8 cellular contexts compared by ENCODE assay signal in genomic region chr10:71569775-71570588, GRCh38.
DNase-seq lines count a peak whose midpoint lies in the region; ATAC-seq and TF ChIP-seq lines count a peak whose summit lies in the region.

No MANE protein-coding gene starts in this region.

- DNase-seq in activated gamma-delta T cell treated with Interleukin-2 at 50 U/mL for 16 hours, result peak; percentile 83
- DNase-seq in activated gamma-delta T cell (lab: John Stamatoyannopoulos, UW), result no peak
- peak; percentile 35 for DNase-seq in NCI-H774 (lab: John Stamatoyannopoulos, UW)
- DNase-seq in activated CD8-positive, alpha-beta memory T cell treated with anti-CD3 and anti-CD28 coated beads, Interleukin-2, amount 50 U/mL, for 4 hours, result peak; percentile 80
- no peak for DNase-seq in epithelial cell of proximal tubule (ENCODE audit: low read depth)
- DNase-seq in mucosa of gallbladder (ENCODE audit: low spot score), result peak; percentile 72
- peak; percentile 54 to 77 for DNase-seq in stimulated activated CD8-positive, alpha-beta memory T cell treated with anti-CD3 and anti-CD28 coated beads, Interleukin-7, amount 100 ng/mL, for 1 hour (ENCODE audit: low read depth in 2 of 2)

- TF ChIP-seq CTCF in epithelial cell of proximal tubule (conservative IDR thresholded peaks at IDR 0.05; ENCODE audit: low read depth, low read length), result peak; percentile 92

- ATAC-seq in HG03175 (IDR thresholded peaks at IDR 0.05; ENCODE audit: unreplicated experiment), result no peak

- no peak overlapping the region for H3K4me3 ChIP-seq in epithelial cell of proximal tubule (ENCODE audit: low read depth, low read length)

Comparison
In these comparisons a context has a peak if more than half of its experiments do, and no peak if none do; other contexts are left out.
1. DNase-seq: peak in activated gamma-delta T cell treated with Interleukin-2 at 50 U/mL for 16 hours (single experiment), NCI-H774 (single experiment), activated CD8-positive, alpha-beta memory T cell treated with anti-CD3 and anti-CD28 coated beads, Interleukin-2, amount 50 U/mL, for 4 hours (single experiment), mucosa of gallbladder (single experiment) and stimulated activated CD8-positive, alpha-beta memory T cell treated with anti-CD3 and anti-CD28 coated beads, Interleukin-7, amount 100 ng/mL, for 1 hour (2 of 2); none in activated gamma-delta T cell (single experiment) and epithelial cell of proximal tubule (single experiment).